In the genomic region with DNA sequence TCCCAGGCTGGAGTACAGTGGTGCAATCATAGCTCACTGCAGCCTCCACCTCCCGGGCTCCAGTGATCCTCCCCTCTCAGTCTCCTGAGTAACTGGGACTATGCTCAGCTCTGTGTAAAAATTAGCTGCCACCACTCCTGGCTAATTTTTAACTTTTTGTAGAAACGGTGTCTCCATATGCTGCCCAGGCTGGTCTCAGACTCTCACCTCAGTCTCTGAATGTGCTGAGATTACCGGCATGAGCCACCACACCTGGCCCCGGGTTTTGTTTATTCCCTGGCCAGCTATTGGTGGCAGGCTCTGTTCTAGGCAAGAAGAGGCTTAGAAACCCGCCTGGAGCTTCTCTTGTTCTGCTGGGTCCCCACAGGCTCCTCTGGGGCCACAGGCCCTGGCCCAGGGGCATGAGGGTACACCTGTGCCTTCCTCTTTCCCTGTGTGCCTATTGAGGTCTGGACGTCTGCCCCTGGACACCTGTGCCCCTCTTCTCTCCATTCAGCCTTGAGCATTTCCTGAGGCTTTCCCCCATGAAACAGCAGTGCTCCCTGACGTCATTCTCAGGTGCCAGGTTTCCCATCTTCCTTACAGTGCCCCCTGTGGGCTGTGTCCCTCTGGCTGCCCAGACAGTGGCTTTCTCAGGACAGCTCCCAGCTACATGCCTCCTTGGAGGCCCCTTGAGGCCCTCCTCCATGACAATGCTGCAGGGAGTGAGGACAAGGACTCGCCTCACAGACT, we compare ENCODE assay signal across 22 cellular contexts. TPM values are rescaled to one million over a fixed set of nuclear protein-coding genes. Genes with fewer than 3 reads are reported as not detected.
"Had no signal": no experiment of that assay in that cellular context is flagged by ENCODE, and none has a peak within 500 bp of the region (broad histone marks: within the 10 kb centered on the region; RNA-seq: fewer than 3 reads in every experiment).

No MANE protein-coding gene starts in this region.

- H3K27me3 ChIP-seq: breast epithelium, foreskin keratinocyte, ovary, thyroid gland had no signal

- H3K9me3 Mint-ChIP-seq: activated B cell treated with CpG ODN at 0.5 μM for 24 hours; activated CD4-positive, alpha-beta T cell treated with anti-CD3 and anti-CD28 coated beads, Interleukin-2, amount 10 ng/mL, durations not matched to agents 24 days and 14 days; activated naive CD8-positive, alpha-beta T cell treated with anti-CD3 and anti-CD28 coated beads, Interleukin-2, amount 50 U/mL, for 24 hours; stimulated activated naive B cell treated with anti-CD40 and anti-IgM and Interleukin-4, amounts not matched to agents 10 μg/mL and 1 μg/mL and 100 μg/mL, for 72 hours had no signal

- DNase-seq: activated B cell treated with CpG ODN at 0.5 μM for 24 hours; activated CD4-positive, alpha-beta T cell treated with anti-CD3 and anti-CD28 coated beads, Interleukin-2, amount 10 ng/mL, durations not matched to agents 24 days and 14 days; activated CD8-positive, alpha-beta memory T cell treated with anti-CD3 and anti-CD28 coated beads for 24 hours; activated naive CD4-positive, alpha-beta T cell; activated naive CD8-positive, alpha-beta T cell treated with anti-CD3 and anti-CD28 coated beads, Interleukin-2, amount 50 U/mL, for 24 hours; aorta; cerebellar nuclear complex; effector CD8-positive, alpha-beta T cell; foreskin keratinocyte; glutamatergic neuron; left colon; lower lobe of right lung; midbrain; ovary; stimulated activated CD4-positive, alpha-beta T cell treated with anti-CD3 and anti-CD28 coated beads, Interleukin-2, amount 100 ng/mL, for 48 hours; stimulated activated naive B cell treated with anti-CD40 and anti-IgM and Interleukin-4, amounts not matched to agents 10 μg/mL and 1 μg/mL and 100 μg/mL, for 72 hours; T-helper 17 cell; thyroid gland had no signal

- H3K36me3 Mint-ChIP-seq: stimulated activated naive B cell treated with anti-CD40 and anti-IgM and Interleukin-4, amounts not matched to agents 10 μg/mL and 1 μg/mL and 100 μg/mL, for 72 hours had no signal

- H3K27ac ChIP-seq: breast epithelium, foreskin keratinocyte, lower lobe of right lung, ovary, thyroid gland had no signal

- H3K9me3 ChIP-seq: breast epithelium, lower lobe of right lung, ovary, thyroid gland had no signal

- H3K4me3 ChIP-seq: breast epithelium, lower lobe of right lung, ovary, thyroid gland had no signal

- H3K4me1 ChIP-seq: breast epithelium, foreskin keratinocyte, lower lobe of right lung, thyroid gland had no signal

- H3K36me3 ChIP-seq: breast epithelium, lower lobe of right lung, ovary had no signal

- H3K27me3 Mint-ChIP-seq: activated B cell treated with CpG ODN at 0.5 μM for 24 hours; activated CD4-positive, alpha-beta T cell treated with anti-CD3 and anti-CD28 coated beads, Interleukin-2, amount 10 ng/mL, durations not matched to agents 24 days and 14 days; activated naive CD8-positive, alpha-beta T cell treated with anti-CD3 and anti-CD28 coated beads, Interleukin-2, amount 50 U/mL, for 24 hours; T-helper 17 cell had no signal

- H3K27ac Mint-ChIP-seq: activated B cell treated with CpG ODN at 0.5 μM for 24 hours; activated CD4-positive, alpha-beta T cell treated with anti-CD3 and anti-CD28 coated beads, Interleukin-2, amount 10 ng/mL, durations not matched to agents 24 days and 14 days; activated naive CD8-positive, alpha-beta T cell treated with anti-CD3 and anti-CD28 coated beads, Interleukin-2, amount 50 U/mL, for 24 hours; stimulated activated naive B cell treated with anti-CD40 and anti-IgM and Interleukin-4, amounts not matched to agents 10 μg/mL and 1 μg/mL and 100 μg/mL, for 72 hours; T-helper 17 cell had no signal

- H3K4me3 Mint-ChIP-seq: activated B cell treated with CpG ODN at 0.5 μM for 24 hours; activated CD4-positive, alpha-beta T cell treated with anti-CD3 and anti-CD28 coated beads, Interleukin-2, amount 10 ng/mL, durations not matched to agents 24 days and 14 days; activated naive CD8-positive, alpha-beta T cell treated with anti-CD3 and anti-CD28 coated beads, Interleukin-2, amount 50 U/mL, for 24 hours; stimulated activated naive B cell treated with anti-CD40 and anti-IgM and Interleukin-4, amounts not matched to agents 10 μg/mL and 1 μg/mL and 100 μg/mL, for 72 hours; T-helper 17 cell had no signal

- H3K4me1 Mint-ChIP-seq: activated B cell treated with CpG ODN at 0.5 μM for 24 hours; activated CD4-positive, alpha-beta T cell treated with anti-CD3 and anti-CD28 coated beads, Interleukin-2, amount 10 ng/mL, durations not matched to agents 24 days and 14 days; activated naive CD8-positive, alpha-beta T cell treated with anti-CD3 and anti-CD28 coated beads, Interleukin-2, amount 50 U/mL, for 24 hours; stimulated activated naive B cell treated with anti-CD40 and anti-IgM and Interleukin-4, amounts not matched to agents 10 μg/mL and 1 μg/mL and 100 μg/mL, for 72 hours; T-helper 17 cell had no signal

- ATAC-seq: activated naive CD8-positive, alpha-beta T cell treated with anti-CD3 and anti-CD28 coated beads, Interleukin-2, amount 50 U/mL, for 24 hours; foreskin keratinocyte; left colon; stimulated activated naive B cell treated with anti-CD40 and anti-IgM and Interleukin-4, amounts not matched to agents 10 μg/mL and 1 μg/mL and 100 μg/mL, for 72 hours; T-helper 17 cell had no signal

RNA-seq across cellular contexts. Expression of a gene that starts 57.5 kb away (rescaled TPM):
- total RNA-seq: activated B cell treated with CpG ODN at 0.5 μM for 24 hours; activated CD4-positive, alpha-beta T cell treated with anti-CD3 and anti-CD28 coated beads, Interleukin-2, amount 10 ng/mL, durations not matched to agents 24 days and 14 days; foreskin keratinocyte; myocyte; renal cortical epithelial cell; skeletal muscle tissue; T-helper 17 cell had no signal
